Comparison of ENCODE assay signal across 1 cellular context in genomic region chrX:147911192-147912022, GRCh38.
TF ChIP-seq lines count a peak whose summit lies in the region.

TSS of gene FMR1 (plus strand) at chrX:147911919. CDS start at chrX:147912180, 261 bp downstream.

TF ChIP-seq in K562, 482 proteins besides CTCF, POLR2A, EP300 and RAD21 (continued from another document and continues in another):
- TF ChIP-seq MGA (IDR thresholded peaks at IDR 0.05) (peak; percentile 95), ARID3B (CRISPR knock-in tag; IDR thresholded peaks at IDR 0.05; ENCODE audit: borderline replicate concordance) (no peak), ZNF449 (CRISPR knock-in tag; IDR thresholded peaks at IDR 0.05) (no peak), CXXC5 (CRISPR knock-in tag; IDR thresholded peaks at IDR 0.05) (peak; percentile 80), EP400 (IDR thresholded peaks at IDR 0.05) (peak; percentile 67), MEIS2 (IDR thresholded peaks at IDR 0.05; ENCODE audit: partially characterized antibody) (peak; percentile 86), MCM3 (IDR thresholded peaks at IDR 0.05) (no peak), HOMEZ (CRISPR knock-in tag; IDR thresholded peaks at IDR 0.05) (no peak), RB1 (IDR thresholded peaks at IDR 0.05; ENCODE audit: low read depth) (peak; percentile 84; the same call in 1 of the 2 replicates), SIX5 (IDR thresholded peaks at IDR 0.05; ENCODE audit: borderline replicate concordance in 1 of 2, insufficient read depth in 1 of 2, low read depth in 1 of 2, low read length in 2 of 2) (no peak), MAX (CRISPR knock-in tag; IDR thresholded peaks at IDR 0.05) (peak; percentile 76), FOXJ2 (tag; IDR thresholded peaks at IDR 0.05) (peak; percentile 79), BCOR (IDR thresholded peaks at IDR 0.05) (peak; percentile 26; the same call in 1 of the 2 replicates), NFE2 (IDR thresholded peaks at IDR 0.05; ENCODE audit: low read depth) (no peak), TFAP4 (CRISPR knock-in tag; IDR thresholded peaks at IDR 0.05; ENCODE audit: borderline replicate concordance) (peak; percentile 62), NRF1 (conservative IDR thresholded peaks at IDR 0.05 in 1 of 2, IDR thresholded peaks at IDR 0.05 in 1 of 2) (peak; percentile 96), SUPT5H (IDR thresholded peaks at IDR 0.05) (0 out of 2 replicates have a peak, but pooled peaks have one; percentile 38), NR2C1 (IDR thresholded peaks at IDR 0.05) (peak; percentile 31; the same call in 1 of the 2 replicates), NR2C1 (tag; IDR thresholded peaks at IDR 0.05) (no peak), USF2 (CRISPR knock-in tag; IDR thresholded peaks at IDR 0.05) (peak; percentile 94), GABPA (tag; conservative IDR thresholded peaks at IDR 0.05; ENCODE audit: low read depth) (peak; percentile 52), MITF (IDR thresholded peaks at IDR 0.05) (peak; percentile 45; the same call in 1 of the 2 replicates), MYC (IDR thresholded peaks at IDR 0.05; ENCODE audit: low read depth, low read length) (peak; percentile 22; the same call in 1 of the 2 replicates), MYC (CRISPR knock-in tag; IDR thresholded peaks at IDR 0.05; ENCODE audit: borderline replicate concordance, low read depth) (no peak), TOE1 (IDR thresholded peaks at IDR 0.05; ENCODE audit: borderline replicate concordance) (peak; percentile 98), TOE1 (CRISPR knock-in tag; IDR thresholded peaks at IDR 0.05; ENCODE audit: borderline replicate concordance, low read depth) (no peak), NEUROD1 (IDR thresholded peaks at IDR 0.05; ENCODE audit: borderline replicate concordance, low read depth, low read length, partially characterized antibody) (no peak), ZNF592 (IDR thresholded peaks at IDR 0.05) (peak; percentile 57; the same call in 1 of the 2 replicates), FOXK2 (conservative IDR thresholded peaks at IDR 0.05 in 1 of 2, IDR thresholded peaks at IDR 0.05 in 1 of 2; ENCODE audit: low read depth in 2 of 2) (peak; percentile 94 to 96), ESRRA (IDR thresholded peaks at IDR 0.05; ENCODE audit: borderline replicate concordance, low read depth) (0 out of 2 replicates have a peak, but pooled peaks have one; percentile 11), TBP (optimal IDR thresholded peaks at IDR 0.05; ENCODE audit: low read depth, low read length) (peak; percentile 92)
